Comparison of ENCODE assay signal across 11 cellular contexts in the genomic region with DNA sequence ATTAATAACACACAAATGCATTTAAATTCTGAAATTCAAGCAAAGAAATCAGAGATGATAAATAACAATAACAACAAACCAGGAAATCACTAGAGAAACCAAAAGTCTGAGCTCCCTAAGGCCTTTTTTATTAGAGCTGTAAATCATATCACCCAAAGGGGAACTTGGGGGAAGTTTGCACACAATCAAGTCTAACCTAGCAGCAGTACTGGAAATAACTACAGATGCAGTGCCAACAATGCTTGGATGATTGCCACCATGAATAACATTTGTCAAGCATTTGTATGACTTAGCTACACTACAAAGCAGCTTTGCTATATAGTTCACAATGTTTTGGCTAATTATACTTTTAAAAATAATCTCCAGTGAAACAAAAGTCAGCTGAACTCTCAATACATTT. TPM values are rescaled to one million over a fixed set of nuclear protein-coding genes. Genes with fewer than 3 reads are reported as not detected.
DNase-seq lines count a peak whose midpoint lies in the region; TF ChIP-seq lines count a peak whose summit lies in the region.
"Had no signal": no experiment of that assay in that cellular context is flagged by ENCODE, and none has a peak within 500 bp of the region (broad histone marks: within the 10 kb centered on the region; RNA-seq: fewer than 3 reads in every experiment).

No MANE protein-coding gene starts in this region.

- no TSS peak for BruUV-seq in Calu3 (replicated peaks; lab: Mats Ljungman, UMichigan)

- H3K27me3 ChIP-seq in skeletal muscle tissue (ENCODE audit: control insufficient read depth in 3 of 3, insufficient read depth in 3 of 3, low read length in 3 of 3) = no peaks in the 10 kb centered on the region

- no peaks in the 10 kb centered on the region for H3K36me3 Mint-ChIP-seq in Calu3 (ENCODE audit: insufficient read depth, unreplicated experiment)

- H3K4me3 Mint-ChIP-seq in Calu3 (ENCODE audit: low read depth, unreplicated experiment) = no peak overlapping the region
- H3K4me3 Mint-ChIP-seq: endodermal cell had no signal

- peaks cover 0 to 3% (median 2%) of the 10 kb centered on the region in 3 donors for H3K36me3 ChIP-seq in skeletal muscle tissue (ENCODE audit: control insufficient read depth in 3 of 3, insufficient read depth in 3 of 3, low read length in 3 of 3)

- intact Hi-C loops in Calu3 (cut with micrococcal nuclease; ENCODE audit: unreplicated experiment) = loop anchor here (5.0 kb wide), 2 partner anchors 373 to 438 kb away; a partner anchor contains a TSS

- no peaks in the 10 kb centered on the region for H3K27me3 Mint-ChIP-seq in Calu3 (ENCODE audit: unreplicated experiment)

- peak overlapping the region in 1 of 3 donors; percentile 28 for H3K9ac ChIP-seq in skeletal muscle tissue (ENCODE audit: low read depth in 1 of 3, low read length in 3 of 3)

- H3K9me3 Mint-ChIP-seq in Calu3 (ENCODE audit: low read depth, unreplicated experiment) = no peaks in the 10 kb centered on the region
- H3K9me3 Mint-ChIP-seq: endodermal cell had no signal

- peak overlapping the region; percentile 77 for H3K27ac ChIP-seq in skeletal muscle tissue (ENCODE audit: low read depth, low read length)

- TF ChIP-seq CTCF in foreskin fibroblast (IDR thresholded peaks at IDR 0.05; ENCODE audit: low read depth, low read length) = no peak
- no peak for TF ChIP-seq CTCF in Calu3 (IDR thresholded peaks at IDR 0.05; ENCODE audit: unreplicated experiment)

- no peaks in the 10 kb centered on the region for H3K9me3 ChIP-seq in skeletal muscle tissue (ENCODE audit: control insufficient read depth in 3 of 3, low read length in 3 of 3)

- CTCF ChIA-PET in Calu3 (lab: Charles Lee) = interaction anchor here (0.8 kb wide), 1 partner anchor 894 kb away, joined by 3 read pairs; no protein-coding TSS in a partner anchor

- DNase-seq in DMS 273 (lab: John Stamatoyannopoulos, UW; ENCODE audit: unreplicated experiment) (peak; percentile 19), DMS 273 treated with DMSO at 0.1 percent for 48 hours (lab: John Stamatoyannopoulos, UW) (no peak), RPMI8226 (peak; percentile 30), foreskin fibroblast (peak; percentile 58 to 80), Calu3 (no peak), DMS79 (lab: John Stamatoyannopoulos, UW) (no peak), NCI-H2227 treated with DMSO at 0.1 percent for 48 hours (lab: John Stamatoyannopoulos, UW) (no peak)
- DNase-seq: 8988T, endodermal cell, NCI-H1092 treated with DMSO at 0.1 percent for 48 hours had no signal

- H3K4me3 ChIP-seq in foreskin fibroblast (ENCODE audit: low read depth in 1 of 2, low read length in 2 of 2) = no peak overlapping the region
- H3K4me3 ChIP-seq in skeletal muscle tissue (ENCODE audit: low read length in 3 of 3) = no peak overlapping the region

- H3K4me1 Mint-ChIP-seq in Calu3 (ENCODE audit: low read depth, unreplicated experiment) = no peaks in the 10 kb centered on the region

- H3K4me1 ChIP-seq in skeletal muscle tissue (ENCODE audit: control insufficient read depth in 3 of 3, insufficient read depth in 3 of 3, low read length in 3 of 3) = peaks cover 26 to 34% (median 31%) of the 10 kb centered on the region in 3 donors

- no peak overlapping the region for H3K27ac Mint-ChIP-seq in Calu3 (ENCODE audit: unreplicated experiment)
- H3K27ac Mint-ChIP-seq: endodermal cell had no signal

RNA-seq across cellular contexts. Expression of a gene that starts 27.8 kb away (rescaled TPM):
- total RNA-seq in skeletal muscle tissue (21.4 TPM), Calu3 (2022) (19.4 and 22.3 TPM in 2 replicates)

Comparison
In these comparisons a context has a peak if more than half of its experiments do, and no peak if none do; other contexts are left out.
1. DNase-seq: peak in DMS 273 (single experiment), RPMI8226 (single experiment) and foreskin fibroblast (2 of 2); none in DMS 273 treated with DMSO at 0.1 percent for 48 hours (single experiment), Calu3 (single experiment), DMS79 (single experiment) and NCI-H2227 treated with DMSO at 0.1 percent for 48 hours (single experiment).